1 cellular context compared by ENCODE assay signal in the genomic region with DNA sequence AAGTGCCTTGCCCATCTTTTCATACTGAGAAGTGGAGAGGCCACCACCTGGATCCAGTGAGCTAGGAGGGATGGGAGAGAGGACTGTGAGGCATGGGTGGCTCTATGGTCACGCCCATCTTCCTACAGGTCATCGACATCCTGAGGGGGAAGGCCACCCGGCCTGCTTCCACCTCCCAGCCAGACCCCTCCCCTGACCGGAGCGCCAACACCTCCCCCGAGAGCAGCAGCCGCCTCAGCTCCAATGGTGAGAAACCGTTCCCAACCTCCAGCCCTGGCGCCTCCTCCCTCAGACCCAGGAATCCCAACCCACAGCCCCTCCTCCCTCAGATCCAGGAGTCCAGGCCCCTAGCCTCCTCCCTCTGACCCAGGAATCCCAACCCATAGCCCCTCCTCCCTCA.
TF ChIP-seq lines count a peak whose summit lies in the region.

No MANE protein-coding gene starts in this region.

TF ChIP-seq in K562, 482 proteins besides CTCF, POLR2A, EP300 and RAD21:
- TF ChIP-seq, protein P1, sequence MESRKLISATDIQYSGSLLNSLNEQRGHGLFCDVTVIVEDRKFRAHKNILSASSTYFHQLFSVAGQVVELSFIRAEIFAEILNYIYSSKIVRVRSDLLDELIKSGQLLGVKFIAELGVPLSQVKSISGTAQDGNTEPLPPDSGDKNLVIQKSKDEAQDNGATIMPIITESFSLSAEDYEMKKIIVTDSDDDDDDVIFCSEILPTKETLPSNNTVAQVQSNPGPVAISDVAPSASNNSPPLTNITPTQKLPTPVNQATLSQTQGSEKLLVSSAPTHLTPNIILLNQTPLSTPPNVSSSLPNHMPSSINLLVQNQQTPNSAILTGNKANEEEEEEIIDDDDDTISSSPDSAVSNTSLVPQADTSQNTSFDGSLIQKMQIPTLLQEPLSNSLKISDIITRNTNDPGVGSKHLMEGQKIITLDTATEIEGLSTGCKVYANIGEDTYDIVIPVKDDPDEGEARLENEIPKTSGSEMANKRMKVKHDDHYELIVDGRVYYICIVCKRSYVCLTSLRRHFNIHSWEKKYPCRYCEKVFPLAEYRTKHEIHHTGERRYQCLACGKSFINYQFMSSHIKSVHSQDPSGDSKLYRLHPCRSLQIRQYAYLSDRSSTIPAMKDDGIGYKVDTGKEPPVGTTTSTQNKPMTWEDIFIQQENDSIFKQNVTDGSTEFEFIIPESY (CRISPR knock-in tag; IDR thresholded peaks at IDR 0.05) = peak; percentile 61
- TF ChIP-seq TCFL5 (CRISPR knock-in tag; conservative IDR thresholded peaks at IDR 0.05) = no peak
- no peak for TF ChIP-seq RFX7 (CRISPR knock-in tag; IDR thresholded peaks at IDR 0.05)
- no peak for TF ChIP-seq ESRRB (CRISPR knock-in tag; IDR thresholded peaks at IDR 0.05; ENCODE audit: borderline replicate concordance)
- peak; percentile 54 for TF ChIP-seq ZFP36 (IDR thresholded peaks at IDR 0.05; ENCODE audit: low read depth, low read length, partially characterized antibody)
- no peak for TF ChIP-seq ATF7 (IDR thresholded peaks at IDR 0.05)
- no peak for TF ChIP-seq ZNF121 (CRISPR knock-in tag; conservative IDR thresholded peaks at IDR 0.05)
- TF ChIP-seq ELF4 (CRISPR knock-in tag; IDR thresholded peaks at IDR 0.05) = no peak
